3 cellular contexts compared by ENCODE assay signal in the genomic region with DNA sequence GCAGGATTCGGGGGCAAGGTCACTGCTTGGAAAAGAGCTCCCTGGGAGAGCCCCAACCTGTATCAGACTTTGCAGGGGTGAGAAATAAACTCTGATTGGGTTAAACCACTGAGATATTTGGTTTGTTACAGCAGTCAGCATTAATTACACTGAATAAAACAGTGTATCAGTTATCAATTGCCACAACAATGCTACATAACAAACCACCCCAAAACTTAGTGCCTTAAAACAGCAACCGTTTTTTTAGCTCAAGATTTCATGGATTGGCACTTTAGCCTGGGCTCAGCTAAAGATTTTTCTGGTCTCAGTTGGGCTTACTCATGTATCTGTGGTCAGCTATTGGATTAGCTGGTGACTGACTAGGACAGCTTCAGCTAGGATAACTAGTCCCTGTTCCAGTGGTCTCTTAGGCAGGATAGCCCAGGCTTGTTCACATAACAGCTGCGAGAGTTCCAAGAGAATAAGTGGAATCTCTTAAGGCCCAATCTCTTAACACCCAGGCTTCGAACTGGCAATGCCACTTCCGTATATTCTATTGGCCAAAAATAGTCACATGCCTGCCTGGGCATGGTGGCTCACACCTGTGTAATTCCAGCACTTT. TPM values are rescaled to one million over a fixed set of nuclear protein-coding genes. Genes with fewer than 3 reads are reported as not detected.
"Had no signal": no experiment of that assay in that cellular context is flagged by ENCODE, and none has a peak within 500 bp of the region (broad histone marks: within the 10 kb centered on the region; RNA-seq: fewer than 3 reads in every experiment).

No MANE protein-coding gene starts in this region.

RNA-seq across cellular contexts. Expression of a gene that starts 49.1 kb away (rescaled TPM):
- total RNA-seq: dermis blood vessel endothelial cell had no signal
- polyA plus RNA-seq: immature natural killer cell; naive thymus-derived CD4-positive, alpha-beta T cell had no signal
